In the genomic region with DNA sequence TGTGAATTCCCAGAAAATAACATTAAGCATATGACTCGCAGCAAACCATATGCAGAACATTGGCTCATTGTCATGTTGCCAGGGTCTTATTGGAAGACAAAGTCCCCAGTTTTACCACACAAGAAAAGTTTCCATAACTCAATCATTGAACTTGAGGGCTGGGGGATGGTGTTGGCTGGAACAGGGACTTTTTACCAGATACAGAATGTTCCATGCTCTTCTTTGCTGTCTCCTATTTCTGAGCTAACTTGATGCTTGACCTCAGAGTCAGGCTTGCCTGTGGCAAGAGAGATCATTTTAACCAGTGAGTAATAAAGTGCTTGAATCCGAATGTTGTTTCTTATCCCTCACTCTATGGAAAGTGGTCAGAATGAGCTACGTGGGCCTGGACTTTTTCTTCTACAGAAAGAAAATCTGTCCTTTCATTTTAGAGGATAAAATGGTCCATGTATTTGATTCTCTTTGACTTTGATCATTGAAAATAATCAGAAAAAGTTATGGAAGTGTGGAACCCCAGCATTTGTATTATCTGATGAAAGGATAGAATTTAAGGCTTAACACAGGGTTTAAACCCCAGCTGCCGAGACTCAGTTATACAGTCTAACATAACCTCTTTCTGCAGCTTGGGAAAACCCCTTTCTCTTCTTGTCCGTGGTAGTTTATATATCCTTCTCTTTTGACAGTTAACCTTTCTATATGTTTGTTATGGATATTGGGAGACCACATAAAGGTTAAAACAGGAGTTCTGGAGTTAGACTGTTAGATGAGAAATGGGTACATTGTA, we compare ENCODE assay signal across 1 cellular context.
TF ChIP-seq lines count a peak whose summit lies in the region.

No MANE protein-coding gene starts in this region.

TF ChIP-seq in K562, 482 proteins besides CTCF, POLR2A, EP300 and RAD21 (continued from another document):
- TF ChIP-seq, protein P1, sequence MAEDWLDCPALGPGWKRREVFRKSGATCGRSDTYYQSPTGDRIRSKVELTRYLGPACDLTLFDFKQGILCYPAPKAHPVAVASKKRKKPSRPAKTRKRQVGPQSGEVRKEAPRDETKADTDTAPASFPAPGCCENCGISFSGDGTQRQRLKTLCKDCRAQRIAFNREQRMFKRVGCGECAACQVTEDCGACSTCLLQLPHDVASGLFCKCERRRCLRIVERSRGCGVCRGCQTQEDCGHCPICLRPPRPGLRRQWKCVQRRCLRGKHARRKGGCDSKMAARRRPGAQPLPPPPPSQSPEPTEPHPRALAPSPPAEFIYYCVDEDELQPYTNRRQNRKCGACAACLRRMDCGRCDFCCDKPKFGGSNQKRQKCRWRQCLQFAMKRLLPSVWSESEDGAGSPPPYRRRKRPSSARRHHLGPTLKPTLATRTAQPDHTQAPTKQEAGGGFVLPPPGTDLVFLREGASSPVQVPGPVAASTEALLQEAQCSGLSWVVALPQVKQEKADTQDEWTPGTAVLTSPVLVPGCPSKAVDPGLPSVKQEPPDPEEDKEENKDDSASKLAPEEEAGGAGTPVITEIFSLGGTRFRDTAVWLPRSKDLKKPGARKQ (CRISPR knock-in tag; IDR thresholded peaks at IDR 0.05) = no peak
- no peak for TF ChIP-seq ZNF24 (IDR thresholded peaks at IDR 0.05)
- TF ChIP-seq USF2 (CRISPR knock-in tag; IDR thresholded peaks at IDR 0.05) = no peak
- TF ChIP-seq HNRNPUL1 (IDR thresholded peaks at IDR 0.05; ENCODE audit: low read length) = no peak
- TF ChIP-seq HDAC1 (IDR thresholded peaks at IDR 0.05) = no peak
- no peak for TF ChIP-seq ZNF79 (CRISPR knock-in tag; IDR thresholded peaks at IDR 0.05; ENCODE audit: low read depth)
- no peak for TF ChIP-seq ZNF224 (CRISPR knock-in tag; IDR thresholded peaks at IDR 0.05)
- no peak for TF ChIP-seq ZFP36 (IDR thresholded peaks at IDR 0.05; ENCODE audit: low read depth, low read length, partially characterized antibody)
- no peak for TF ChIP-seq HOMEZ (CRISPR knock-in tag; IDR thresholded peaks at IDR 0.05)
- no peak for TF ChIP-seq SRSF1 (IDR thresholded peaks at IDR 0.05; ENCODE audit: low read depth, low read length)
